Comparison of ENCODE assay signal across 10 cellular contexts in genomic region chr16:15518412-15519351, GRCh38.
DNase-seq lines count a peak whose midpoint lies in the region; TF ChIP-seq lines count a peak whose summit lies in the region.
"Had no signal": no experiment of that assay in that cellular context is flagged by ENCODE, and none has a peak within 500 bp of the region (broad histone marks: within the 10 kb centered on the region; RNA-seq: fewer than 3 reads in every experiment).

No MANE protein-coding gene starts in this region.

- H3K27me3 ChIP-seq in stomach = no peaks in the 10 kb centered on the region

- peak; percentile 71 for TF ChIP-seq EP300 in stomach (IDR thresholded peaks at IDR 0.05)

- no peaks in the 10 kb centered on the region for H3K79me2 ChIP-seq in OCI-LY7 (ENCODE audit: insufficient read depth, low read depth, low read length)

- DNase-seq in HFFc6 = peak; percentile 37
- peak; percentile 60 for DNase-seq in cerebellum (ENCODE audit: low spot score)
- peak; percentile 63 for DNase-seq in left kidney (ENCODE audit: low read depth, low spot score)
- DNase-seq in stomach = no peak
- DNase-seq in SKM-1 treated with dmso at 0.1 percent for 144 hours (lab: John Stamatoyannopoulos, UW; ENCODE audit: unreplicated experiment) = no peak
- DNase-seq in cortex of kidney (lab: John Stamatoyannopoulos, UW) = no peak
- no peak for DNase-seq in OCI-LY7 (ENCODE audit: low spot score)
- no peak for DNase-seq in RPMI8226
- DNase-seq: MV-4-11 had no signal

- H3K9me2 ChIP-seq in OCI-LY7 (ENCODE audit: insufficient read depth, low read length) = no peaks in the 10 kb centered on the region

- no peaks in the 10 kb centered on the region for H3K9me3 Mint-ChIP-seq in HFFc6

- H3K4me3 ChIP-seq in stomach (no peak overlapping the region), OCI-LY7 (ENCODE audit: low read depth, low read length, poor library complexity, severe bottlenecking) (no peak overlapping the region)
- H3K4me3 ChIP-seq: SK-N-MC had no signal

- no peaks in the 10 kb centered on the region for H3K9me3 ChIP-seq in stomach
- no peaks in the 10 kb centered on the region for H3K9me3 ChIP-seq in OCI-LY7 (ENCODE audit: low read length)

- CTCF ChIA-PET in OCI-LY7 (lab: Charles Lee; ENCODE audit: unreplicated experiment) = interaction anchor here (0.6 kb wide), 1 partner anchor 11 kb away, joined by 9 read pairs; no protein-coding TSS in a partner anchor

- TF ChIP-seq POLR2A in stomach (IDR thresholded peaks at IDR 0.05) = no peak

- TF ChIP-seq CTCF in HFFc6 (IDR thresholded peaks at IDR 0.05) = no peak
- TF ChIP-seq CTCF in stomach (IDR thresholded peaks at IDR 0.05) = no peak
- TF ChIP-seq CTCF in OCI-LY7 (conservative IDR thresholded peaks at IDR 0.05; ENCODE audit: low read length) = no peak

- H4K20me1 ChIP-seq in OCI-LY7 (ENCODE audit: insufficient read depth, low read length) = no peaks in the 10 kb centered on the region

- WGBS in stomach, 5 donors = 38 to 58% (median 45%) methylated on average over 11 of the region's 11 CpGs

- H3K27ac ChIP-seq in stomach (peak overlapping the region in 4 of 5 donors; percentile 44 to 75 (median 70)), OCI-LY7 (ENCODE audit: low read depth, low read length, poor library complexity, severe bottlenecking) (no peak overlapping the region)
- H3K27ac ChIP-seq: SK-N-MC had no signal

- peaks cover 6% of the 10 kb centered on the region; the same call in 1 of the 2 replicates for H3K36me3 Mint-ChIP-seq in HFFc6 (ENCODE audit: low read depth)

- H3K36me3 ChIP-seq in stomach = peaks cover 0 to 11% (median 0%) of the 10 kb centered on the region in 4 donors
- H3K36me3 ChIP-seq in OCI-LY7 (ENCODE audit: insufficient read depth, low read length) = no peaks in the 10 kb centered on the region

- peak overlapping the region; percentile 30 for H3K27ac Mint-ChIP-seq in HFFc6

- no peak overlapping the region for H2AFZ ChIP-seq in OCI-LY7 (ENCODE audit: low read length)

- intact Hi-C loops in stomach (cut with DNase I; ENCODE audit: low total_unique reads) (no loop called here), OCI-LY7 (cut with micrococcal nuclease; ENCODE audit: unreplicated experiment) (no loop called here)

- peaks cover 20 to 68% (median 36%) of the 10 kb centered on the region in 4 donors for H3K4me1 ChIP-seq in stomach
- peaks cover 4% of the 10 kb centered on the region for H3K4me1 ChIP-seq in OCI-LY7 (ENCODE audit: insufficient read depth, low read length, poor library complexity, severe bottlenecking)

- no peak overlapping the region for H3K4me3 Mint-ChIP-seq in HFFc6

- POLR2A ChIA-PET in OCI-LY7 (lab: Charles Lee) = no interaction called here

- no TSS peak for BruUV-seq in OCI-LY7 (replicated peaks; lab: Mats Ljungman, UMichigan)

- no peak overlapping the region for H3K4me2 ChIP-seq in OCI-LY7 (ENCODE audit: low read length)

- peaks cover 20% of the 10 kb centered on the region for H3K4me1 Mint-ChIP-seq in HFFc6 (ENCODE audit: low read depth)

- H3K27me3 Mint-ChIP-seq in HFFc6 (ENCODE audit: insufficient read depth) = peaks cover 3% of the 10 kb centered on the region; the same call in 1 of the 2 replicates

Comparison
In these comparisons a context has a peak if more than half of its experiments do, and no peak if none do; other contexts are left out.
1. DNase-seq: peak in HFFc6 (single experiment), cerebellum (single experiment) and left kidney (single experiment); none in stomach (single experiment), SKM-1 treated with dmso at 0.1 percent for 144 hours (single experiment), cortex of kidney (single experiment), OCI-LY7 (single experiment) and RPMI8226 (single experiment).